In genomic region chr3:99545941-99546580, GRCh38 we compare ENCODE assay signal across 13 cellular contexts.
DNase-seq lines count a peak whose midpoint lies in the region; ATAC-seq, FAIRE-seq and TF ChIP-seq lines count a peak whose summit lies in the region.
"Had no signal": no experiment of that assay in that cellular context is flagged by ENCODE, and none has a peak within 500 bp of the region (broad histone marks: within the 10 kb centered on the region; RNA-seq: fewer than 3 reads in every experiment).

No MANE protein-coding gene starts in this region.

- TF ChIP-seq CTCF in VCaP (conservative IDR thresholded peaks at IDR 0.05), result no peak
- no peak for TF ChIP-seq CTCF in fibroblast of villous mesenchyme (IDR thresholded peaks at IDR 0.05; ENCODE audit: insufficient read depth, low read depth, low read length)
- no peak for TF ChIP-seq CTCF in sigmoid colon (IDR thresholded peaks at IDR 0.05)

- H3K4me1 ChIP-seq in sigmoid colon, result peaks cover 0 to 20% (median 3%) of the 10 kb centered on the region in 4 donors

- H3K36me3 ChIP-seq in sigmoid colon, result no peaks in the 10 kb centered on the region

- no peak for ATAC-seq in HG03565 (IDR thresholded peaks at IDR 0.05; ENCODE audit: unreplicated experiment)

- H3K9me3 ChIP-seq in sigmoid colon, result no peaks in the 10 kb centered on the region

- H3K4me3 ChIP-seq in fibroblast of villous mesenchyme (ENCODE audit: low read depth, low read length) (peak overlapping the region; percentile 27), sigmoid colon (peak overlapping the region in 1 of 4 donors; percentile 3)
- H3K4me3 ChIP-seq: skin epidermis had no signal

- DNase-seq in GM18507 (ENCODE audit: extremely low spot score, insufficient read length, low read depth) (no peak), fibroblast of villous mesenchyme (ENCODE audit: low read depth) (peak; percentile 65), sigmoid colon (no peak), RKO (ENCODE audit: low spot score) (no peak), NCI-H82 (lab: John Stamatoyannopoulos, UW) (no peak), midbrain (lab: John Stamatoyannopoulos, UW) (no peak)
- DNase-seq: activated CD4-positive, alpha-beta T cell treated with anti-CD3 and anti-CD28 coated beads, Interleukin-2, amount 50 U/mL, for 4 hours; NCI-H1417 treated with DMSO at 0.1 percent for 48 hours; T-helper 1 cell had no signal

- peak overlapping the region; percentile 35; the same call in 1 of the 2 replicates for H3K27ac ChIP-seq in VCaP
- peak overlapping the region in 3 of 4 donors; percentile 31 to 47 (median 44) for H3K27ac ChIP-seq in sigmoid colon

- no peaks in the 10 kb centered on the region for H3K27me3 ChIP-seq in sigmoid colon

- no peak for TF ChIP-seq EP300 in sigmoid colon (IDR thresholded peaks at IDR 0.05)

- intact Hi-C loops in sigmoid colon (cut with DNase I), result no loop called here

- TF ChIP-seq POLR2A in sigmoid colon (IDR thresholded peaks at IDR 0.05), result no peak

- FAIRE-seq in GM18507 (lab: Jason Lieb, UNC), result peak; percentile 62
- FAIRE-seq: HTR-8/SVneo had no signal

- WGBS in sigmoid colon, 2 donors, result 2 to 17% methylated on average over 3 of the region's 3 CpGs
